In genomic region chr1:115088871-115089442, GRCh38 we compare ENCODE assay signal across 1 cellular context.
TF ChIP-seq lines count a peak whose summit lies in the region.

No MANE protein-coding gene starts in this region.

TF ChIP-seq in GM23338, 12 proteins besides CTCF, POLR2A, EP300 and RAD21 (continued from another document):
- TF ChIP-seq, protein P1, sequence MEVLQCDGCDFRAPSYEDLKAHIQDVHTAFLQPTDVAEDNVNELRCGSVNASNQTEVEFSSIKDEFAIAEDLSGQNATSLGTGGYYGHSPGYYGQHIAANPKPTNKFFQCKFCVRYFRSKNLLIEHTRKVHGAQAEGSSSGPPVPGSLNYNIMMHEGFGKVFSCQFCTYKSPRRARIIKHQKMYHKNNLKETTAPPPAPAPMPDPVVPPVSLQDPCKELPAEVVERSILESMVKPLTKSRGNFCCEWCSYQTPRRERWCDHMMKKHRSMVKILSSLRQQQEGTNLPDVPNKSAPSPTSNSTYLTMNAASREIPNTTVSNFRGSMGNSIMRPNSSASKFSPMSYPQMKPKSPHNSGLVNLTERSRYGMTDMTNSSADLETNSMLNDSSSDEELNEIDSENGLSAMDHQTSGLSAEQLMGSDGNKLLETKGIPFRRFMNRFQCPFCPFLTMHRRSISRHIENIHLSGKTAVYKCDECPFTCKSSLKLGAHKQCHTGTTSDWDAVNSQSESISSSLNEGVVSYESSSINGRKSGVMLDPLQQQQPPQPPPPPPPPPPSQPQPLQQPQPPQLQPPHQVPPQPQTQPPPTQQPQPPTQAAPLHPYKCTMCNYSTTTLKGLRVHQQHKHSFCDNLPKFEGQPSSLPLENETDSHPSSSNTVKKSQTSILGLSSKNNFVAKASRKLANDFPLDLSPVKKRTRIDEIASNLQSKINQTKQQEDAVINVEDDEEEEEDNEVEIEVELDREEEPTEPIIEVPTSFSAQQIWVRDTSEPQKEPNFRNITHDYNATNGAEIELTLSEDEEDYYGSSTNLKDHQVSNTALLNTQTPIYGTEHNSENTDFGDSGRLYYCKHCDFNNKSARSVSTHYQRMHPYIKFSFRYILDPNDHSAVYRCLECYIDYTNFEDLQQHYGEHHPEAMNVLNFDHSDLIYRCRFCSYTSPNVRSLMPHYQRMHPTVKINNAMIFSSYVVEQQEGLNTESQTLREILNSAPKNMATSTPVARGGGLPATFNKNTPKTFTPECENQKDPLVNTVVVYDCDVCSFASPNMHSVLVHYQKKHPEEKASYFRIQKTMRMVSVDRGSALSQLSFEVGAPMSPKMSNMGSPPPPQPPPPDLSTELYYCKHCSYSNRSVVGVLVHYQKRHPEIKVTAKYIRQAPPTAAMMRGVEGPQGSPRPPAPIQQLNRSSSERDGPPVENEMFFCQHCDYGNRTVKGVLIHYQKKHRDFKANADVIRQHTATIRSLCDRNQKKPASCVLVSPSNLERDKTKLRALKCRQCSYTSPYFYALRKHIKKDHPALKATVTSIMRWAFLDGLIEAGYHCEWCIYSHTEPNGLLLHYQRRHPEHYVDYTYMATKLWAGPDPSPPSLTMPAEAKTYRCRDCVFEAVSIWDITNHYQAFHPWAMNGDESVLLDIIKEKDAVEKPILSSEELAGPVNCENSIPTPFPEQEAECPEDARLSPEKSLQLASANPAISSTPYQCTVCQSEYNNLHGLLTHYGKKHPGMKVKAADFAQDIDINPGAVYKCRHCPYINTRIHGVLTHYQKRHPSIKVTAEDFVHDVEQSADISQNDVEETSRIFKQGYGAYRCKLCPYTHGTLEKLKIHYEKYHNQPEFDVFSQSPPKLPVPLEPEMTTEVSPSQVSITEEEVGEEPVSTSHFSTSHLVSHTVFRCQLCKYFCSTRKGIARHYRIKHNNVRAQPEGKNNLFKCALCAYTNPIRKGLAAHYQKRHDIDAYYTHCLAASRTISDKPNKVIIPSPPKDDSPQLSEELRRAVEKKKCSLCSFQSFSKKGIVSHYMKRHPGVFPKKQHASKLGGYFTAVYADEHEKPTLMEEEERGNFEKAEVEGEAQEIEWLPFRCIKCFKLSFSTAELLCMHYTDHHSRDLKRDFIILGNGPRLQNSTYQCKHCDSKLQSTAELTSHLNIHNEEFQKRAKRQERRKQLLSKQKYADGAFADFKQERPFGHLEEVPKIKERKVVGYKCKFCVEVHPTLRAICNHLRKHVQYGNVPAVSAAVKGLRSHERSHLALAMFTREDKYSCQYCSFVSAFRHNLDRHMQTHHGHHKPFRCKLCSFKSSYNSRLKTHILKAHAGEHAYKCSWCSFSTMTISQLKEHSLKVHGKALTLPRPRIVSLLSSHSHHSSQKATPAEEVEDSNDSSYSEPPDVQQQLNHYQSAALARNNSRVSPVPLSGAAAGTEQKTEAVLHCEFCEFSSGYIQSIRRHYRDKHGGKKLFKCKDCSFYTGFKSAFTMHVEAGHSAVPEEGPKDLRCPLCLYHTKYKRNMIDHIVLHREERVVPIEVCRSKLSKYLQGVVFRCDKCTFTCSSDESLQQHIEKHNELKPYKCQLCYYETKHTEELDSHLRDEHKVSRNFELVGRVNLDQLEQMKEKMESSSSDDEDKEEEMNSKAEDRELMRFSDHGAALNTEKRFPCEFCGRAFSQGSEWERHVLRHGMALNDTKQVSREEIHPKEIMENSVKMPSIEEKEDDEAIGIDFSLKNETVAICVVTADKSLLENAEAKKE (CRISPR knock-in tag; IDR thresholded peaks at IDR 0.05): no peak
- no peak for TF ChIP-seq CREB1 (CRISPR knock-in tag; IDR thresholded peaks at IDR 0.05; ENCODE audit: low read depth)
- no peak for TF ChIP-seq ZNF331 (CRISPR knock-in tag; IDR thresholded peaks at IDR 0.05; ENCODE audit: low read depth)
